In genomic region chr13:35712907-35713685, GRCh38 we compare ENCODE assay signal across 15 cellular contexts.
DNase-seq lines count a peak whose midpoint lies in the region; ATAC-seq, FAIRE-seq and TF ChIP-seq lines count a peak whose summit lies in the region.
"Had no signal": no experiment of that assay in that cellular context is flagged by ENCODE, and none has a peak within 500 bp of the region (broad histone marks: within the 10 kb centered on the region; RNA-seq: fewer than 3 reads in every experiment).

No MANE protein-coding gene starts in this region.

- no peaks in the 10 kb centered on the region for H3K9me3 Mint-ChIP-seq in GM23338

- no peaks in the 10 kb centered on the region for H3K9me3 ChIP-seq in SK-N-MC (ENCODE audit: low read depth, low read length)
- no peaks in the 10 kb centered on the region for H3K9me3 ChIP-seq in kidney (ENCODE audit: control insufficient read depth in 1 of 2, low read length in 2 of 2)
- H3K9me3 ChIP-seq: adrenal gland had no signal

- 0 out of 2 replicates have a peak, but pooled peaks cover 11% of the 10 kb centered on the region for H3K9me2 ChIP-seq in GM23338 (ENCODE audit: insufficient read depth)

- H2AFZ ChIP-seq in GM23338: peak overlapping the region; percentile 60; the same call in 1 of the 2 replicates

- H3K27ac ChIP-seq in GM23338 (ENCODE audit: low read depth) (no peak overlapping the region), SK-N-MC (peak overlapping the region; percentile 55; the same call in 1 of the 2 replicates), kidney (ENCODE audit: low read depth in 2 of 2, low read length in 2 of 2) (no peak overlapping the region)
- H3K27ac ChIP-seq: adrenal gland had no signal

- peaks cover 14% of the 10 kb centered on the region for H3K4me1 Mint-ChIP-seq in GM23338
- H3K4me1 Mint-ChIP-seq: activated CD8-positive, alpha-beta memory T cell treated with anti-CD3 and anti-CD28 coated beads, Interleukin-2, amount 10 ng/mL, durations not matched to agents 7 days and 5 days had no signal

- no peaks in the 10 kb centered on the region for H3F3A ChIP-seq in GM23338 (replicated peaks; ENCODE audit: low read depth)

- no peak overlapping the region for H3K4me3 Mint-ChIP-seq in GM23338
- H3K4me3 Mint-ChIP-seq: activated CD8-positive, alpha-beta memory T cell treated with anti-CD3 and anti-CD28 coated beads, Interleukin-2, amount 10 ng/mL, durations not matched to agents 7 days and 5 days; effector memory CD8-positive, alpha-beta T cell had no signal

- H3K9ac ChIP-seq in SK-N-MC (ENCODE audit: insufficient read length) (no peak overlapping the region), kidney (ENCODE audit: low read length in 2 of 2) (no peak overlapping the region)

- H4K20me1 ChIP-seq in GM23338 (replicated peaks; ENCODE audit: insufficient read depth): no peaks in the 10 kb centered on the region

- 0 out of 2 replicates have a peak overlapping the region, but pooled peaks have one; percentile 2 for H3K4me2 ChIP-seq in GM23338

- no peaks in the 10 kb centered on the region for H3K79me2 ChIP-seq in GM23338 (replicated peaks; ENCODE audit: insufficient read depth)

- H3K36me3 Mint-ChIP-seq in GM23338 (ENCODE audit: low read depth): no peaks in the 10 kb centered on the region
- H3K36me3 Mint-ChIP-seq: activated CD8-positive, alpha-beta memory T cell treated with anti-CD3 and anti-CD28 coated beads, Interleukin-2, amount 10 ng/mL, durations not matched to agents 7 days and 5 days had no signal

- peaks cover 7% of the 10 kb centered on the region for H3K27me3 Mint-ChIP-seq in GM23338 (ENCODE audit: insufficient read depth, low read depth, poor library complexity)
- H3K27me3 Mint-ChIP-seq: activated CD8-positive, alpha-beta memory T cell treated with anti-CD3 and anti-CD28 coated beads, Interleukin-2, amount 10 ng/mL, durations not matched to agents 7 days and 5 days; effector memory CD8-positive, alpha-beta T cell had no signal

- no peak overlapping the region for H3K27ac Mint-ChIP-seq in GM23338
- H3K27ac Mint-ChIP-seq: activated CD8-positive, alpha-beta memory T cell treated with anti-CD3 and anti-CD28 coated beads, Interleukin-2, amount 10 ng/mL, durations not matched to agents 7 days and 5 days; effector memory CD8-positive, alpha-beta T cell had no signal

- peak; percentile 14; the same call in 1 of the 2 replicates for TF ChIP-seq CTCF in AG10803 (conservative IDR thresholded peaks at IDR 0.05; ENCODE audit: low read length)
- no peak for TF ChIP-seq CTCF in GM23338 (conservative IDR thresholded peaks at IDR 0.05; ENCODE audit: low read depth in 2 of 2)
- TF ChIP-seq CTCF in kidney (IDR thresholded peaks at IDR 0.05; ENCODE audit: borderline replicate concordance, extremely low read depth, insufficient read depth): no peak

- DNase-seq in AG10803 (ENCODE audit: low read depth): peak; percentile 95
- DNase-seq in GM23338 (ENCODE audit: low spot score): peak; percentile 29
- DNase-seq in SK-N-MC (ENCODE audit: low read depth, low spot score): peak; percentile 28
- peak; percentile 80 for DNase-seq in fibroblast of the conjunctiva (ENCODE audit: low read depth)
- DNase-seq in HK-2 (ENCODE audit: unreplicated experiment): no peak
- DNase-seq in cortex of kidney (lab: John Stamatoyannopoulos, UW): no peak
- DNase-seq in kidney: no peak
- DNase-seq: activated CD8-positive, alpha-beta memory T cell treated with anti-CD3 and anti-CD28 coated beads, Interleukin-2, amount 10 ng/mL, durations not matched to agents 7 days and 5 days; adrenal gland; COR-L47; effector memory CD8-positive, alpha-beta T cell; KBM-7; NCI-H446 treated with DMSO at 0.1 percent for 48 hours had no signal

- ATAC-seq in GM23338 (peak; percentile 44), GM19395 (IDR thresholded peaks at IDR 0.05; ENCODE audit: unreplicated experiment) (no peak)
- ATAC-seq: activated CD8-positive, alpha-beta memory T cell treated with anti-CD3 and anti-CD28 coated beads, Interleukin-2, amount 10 ng/mL, durations not matched to agents 7 days and 5 days; effector memory CD8-positive, alpha-beta T cell had no signal

- no peak overlapping the region for H3K4me3 ChIP-seq in AG10803 (ENCODE audit: low read length)
- H3K4me3 ChIP-seq in GM23338: no peak overlapping the region
- peak overlapping the region; percentile 57 for H3K4me3 ChIP-seq in SK-N-MC
- no peak overlapping the region for H3K4me3 ChIP-seq in kidney (ENCODE audit: low read length in 2 of 2)
- H3K4me3 ChIP-seq: adrenal gland had no signal

- H3K36me3 ChIP-seq in GM23338 (ENCODE audit: insufficient read depth) (no peaks in the 10 kb centered on the region), SK-N-MC (ENCODE audit: insufficient read depth, low read length) (no peaks in the 10 kb centered on the region), kidney (ENCODE audit: control insufficient read depth in 1 of 2, insufficient read depth in 2 of 2, low read length in 2 of 2) (no peaks in the 10 kb centered on the region)
- H3K36me3 ChIP-seq: adrenal gland had no signal

- FAIRE-seq in kidney (lab: Jason Lieb, UNC): no peak
- FAIRE-seq: GM12891 had no signal

- no peaks in the 10 kb centered on the region for H3K4me1 ChIP-seq in GM23338 (ENCODE audit: insufficient read depth)
- H3K4me1 ChIP-seq in kidney (ENCODE audit: control insufficient read depth in 1 of 2, insufficient read depth in 1 of 2, low read depth in 1 of 2, low read length in 2 of 2): no peaks in the 10 kb centered on the region
- H3K4me1 ChIP-seq: adrenal gland had no signal

- intact Hi-C loops in kidney (cut with DNase I): no loop called here

- H3K27me3 ChIP-seq in GM23338 (ENCODE audit: insufficient read depth): no peaks in the 10 kb centered on the region
- H3K27me3 ChIP-seq: adrenal gland had no signal

TF ChIP-seq in GM23338, 12 proteins besides CTCF, POLR2A, EP300 and RAD21:
- TF ChIP-seq ZNF114 (CRISPR knock-in tag; IDR thresholded peaks at IDR 0.05) (no peak), NANOG (IDR thresholded peaks at IDR 0.05; ENCODE audit: borderline replicate concordance) (no peak), EZH2 (IDR thresholded peaks at IDR 0.05; ENCODE audit: low read depth, unreplicated experiment) (no peak)

Comparison
In these comparisons a context has a peak if more than half of its experiments do, and no peak if none do; other contexts are left out.
1. DNase-seq: peak in AG10803 (single experiment), GM23338 (single experiment), SK-N-MC (single experiment) and fibroblast of the conjunctiva (single experiment); none in HK-2 (single experiment), cortex of kidney (single experiment) and kidney (single experiment).